1 cellular context compared by ENCODE assay signal in genomic region chr17:56786989-56787482, GRCh38.
TF ChIP-seq lines count a peak whose summit lies in the region.

No MANE protein-coding gene starts in this region.

TF ChIP-seq in GM12878, 131 proteins besides CTCF, POLR2A, EP300 and RAD21 (continued from another document and continues in another):
- TF ChIP-seq, protein P1, sequence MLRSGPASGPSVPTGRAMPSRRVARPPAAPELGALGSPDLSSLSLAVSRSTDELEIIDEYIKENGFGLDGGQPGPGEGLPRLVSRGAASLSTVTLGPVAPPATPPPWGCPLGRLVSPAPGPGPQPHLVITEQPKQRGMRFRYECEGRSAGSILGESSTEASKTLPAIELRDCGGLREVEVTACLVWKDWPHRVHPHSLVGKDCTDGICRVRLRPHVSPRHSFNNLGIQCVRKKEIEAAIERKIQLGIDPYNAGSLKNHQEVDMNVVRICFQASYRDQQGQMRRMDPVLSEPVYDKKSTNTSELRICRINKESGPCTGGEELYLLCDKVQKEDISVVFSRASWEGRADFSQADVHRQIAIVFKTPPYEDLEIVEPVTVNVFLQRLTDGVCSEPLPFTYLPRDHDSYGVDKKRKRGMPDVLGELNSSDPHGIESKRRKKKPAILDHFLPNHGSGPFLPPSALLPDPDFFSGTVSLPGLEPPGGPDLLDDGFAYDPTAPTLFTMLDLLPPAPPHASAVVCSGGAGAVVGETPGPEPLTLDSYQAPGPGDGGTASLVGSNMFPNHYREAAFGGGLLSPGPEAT (IDR thresholded peaks at IDR 0.05; ENCODE audit: low read depth): peak; percentile 63; the same call in 1 of the 2 replicates
- no peak for TF ChIP-seq SP1 (IDR thresholded peaks at IDR 0.05; ENCODE audit: low read depth, low read length)
- TF ChIP-seq ASH2L (IDR thresholded peaks at IDR 0.05; ENCODE audit: borderline replicate concordance, low read depth): no peak
- no peak for TF ChIP-seq PAX8 (IDR thresholded peaks at IDR 0.05)
- TF ChIP-seq KLF5 (IDR thresholded peaks at IDR 0.05; ENCODE audit: partially characterized antibody): no peak
- TF ChIP-seq, protein P2, sequence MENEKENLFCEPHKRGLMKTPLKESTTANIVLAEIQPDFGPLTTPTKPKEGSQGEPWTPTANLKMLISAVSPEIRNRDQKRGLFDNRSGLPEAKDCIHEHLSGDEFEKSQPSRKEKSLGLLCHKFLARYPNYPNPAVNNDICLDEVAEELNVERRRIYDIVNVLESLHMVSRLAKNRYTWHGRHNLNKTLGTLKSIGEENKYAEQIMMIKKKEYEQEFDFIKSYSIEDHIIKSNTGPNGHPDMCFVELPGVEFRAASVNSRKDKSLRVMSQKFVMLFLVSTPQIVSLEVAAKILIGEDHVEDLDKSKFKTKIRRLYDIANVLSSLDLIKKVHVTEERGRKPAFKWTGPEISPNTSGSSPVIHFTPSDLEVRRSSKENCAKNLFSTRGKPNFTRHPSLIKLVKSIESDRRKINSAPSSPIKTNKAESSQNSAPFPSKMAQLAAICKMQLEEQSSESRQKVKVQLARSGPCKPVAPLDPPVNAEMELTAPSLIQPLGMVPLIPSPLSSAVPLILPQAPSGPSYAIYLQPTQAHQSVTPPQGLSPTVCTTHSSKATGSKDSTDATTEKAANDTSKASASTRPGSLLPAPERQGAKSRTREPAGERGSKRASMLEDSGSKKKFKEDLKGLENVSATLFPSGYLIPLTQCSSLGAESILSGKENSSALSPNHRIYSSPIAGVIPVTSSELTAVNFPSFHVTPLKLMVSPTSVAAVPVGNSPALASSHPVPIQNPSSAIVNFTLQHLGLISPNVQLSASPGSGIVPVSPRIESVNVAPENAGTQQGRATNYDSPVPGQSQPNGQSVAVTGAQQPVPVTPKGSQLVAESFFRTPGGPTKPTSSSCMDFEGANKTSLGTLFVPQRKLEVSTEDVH (IDR thresholded peaks at IDR 0.05; ENCODE audit: low read depth, partially characterized antibody): no peak
- no peak for TF ChIP-seq HDAC6 (IDR thresholded peaks at IDR 0.05; ENCODE audit: unreplicated experiment)
- TF ChIP-seq MTA2 (IDR thresholded peaks at IDR 0.05; ENCODE audit: low read depth): peak; percentile 85; the same call in 1 of the 2 replicates
- no peak for TF ChIP-seq SMC3 (IDR thresholded peaks at IDR 0.05; ENCODE audit: borderline replicate concordance, low read length)
- TF ChIP-seq GATAD2B (conservative IDR thresholded peaks at IDR 0.05; ENCODE audit: low read depth): no peak
- TF ChIP-seq, protein P3, sequence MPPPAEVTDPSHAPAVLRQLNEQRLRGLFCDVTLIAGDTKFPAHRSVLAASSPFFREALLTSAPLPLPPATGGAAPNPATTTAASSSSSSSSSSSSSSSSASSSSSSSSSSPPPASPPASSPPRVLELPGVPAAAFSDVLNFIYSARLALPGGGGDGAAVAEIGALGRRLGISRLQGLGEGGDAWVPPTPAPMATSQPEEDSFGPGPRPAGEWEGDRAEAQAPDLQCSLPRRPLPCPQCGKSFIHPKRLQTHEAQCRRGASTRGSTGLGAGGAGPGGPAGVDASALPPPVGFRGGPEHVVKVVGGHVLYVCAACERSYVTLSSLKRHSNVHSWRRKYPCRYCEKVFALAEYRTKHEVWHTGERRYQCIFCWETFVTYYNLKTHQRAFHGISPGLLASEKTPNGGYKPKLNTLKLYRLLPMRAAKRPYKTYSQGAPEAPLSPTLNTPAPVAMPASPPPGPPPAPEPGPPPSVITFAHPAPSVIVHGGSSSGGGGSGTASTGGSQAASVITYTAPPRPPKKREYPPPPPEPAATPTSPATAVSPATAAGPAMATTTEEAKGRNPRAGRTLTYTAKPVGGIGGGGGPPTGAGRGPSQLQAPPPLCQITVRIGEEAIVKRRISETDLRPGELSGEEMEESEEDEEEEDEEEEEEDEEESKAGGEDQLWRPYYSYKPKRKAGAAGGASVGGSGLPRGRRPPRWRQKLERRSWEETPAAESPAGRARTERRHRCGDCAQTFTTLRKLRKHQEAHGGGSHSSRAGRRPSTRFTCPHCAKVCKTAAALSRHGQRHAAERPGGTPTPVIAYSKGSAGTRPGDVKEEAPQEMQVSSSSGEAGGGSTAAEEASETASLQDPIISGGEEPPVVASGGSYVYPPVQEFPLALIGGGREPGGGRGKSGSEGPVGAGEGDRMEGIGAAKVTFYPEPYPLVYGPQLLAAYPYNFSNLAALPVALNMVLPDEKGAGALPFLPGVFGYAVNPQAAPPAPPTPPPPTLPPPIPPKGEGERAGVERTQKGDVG (CRISPR knock-in tag; IDR thresholded peaks at IDR 0.05): no peak
- TF ChIP-seq ZSCAN29 (IDR thresholded peaks at IDR 0.05): no peak
- TF ChIP-seq JUNB (IDR thresholded peaks at IDR 0.05): no peak
- TF ChIP-seq USF1 (IDR thresholded peaks at IDR 0.05; ENCODE audit: borderline replicate concordance, extremely low read length, insufficient read depth, low read depth, low read length): no peak
- TF ChIP-seq, protein P4, sequence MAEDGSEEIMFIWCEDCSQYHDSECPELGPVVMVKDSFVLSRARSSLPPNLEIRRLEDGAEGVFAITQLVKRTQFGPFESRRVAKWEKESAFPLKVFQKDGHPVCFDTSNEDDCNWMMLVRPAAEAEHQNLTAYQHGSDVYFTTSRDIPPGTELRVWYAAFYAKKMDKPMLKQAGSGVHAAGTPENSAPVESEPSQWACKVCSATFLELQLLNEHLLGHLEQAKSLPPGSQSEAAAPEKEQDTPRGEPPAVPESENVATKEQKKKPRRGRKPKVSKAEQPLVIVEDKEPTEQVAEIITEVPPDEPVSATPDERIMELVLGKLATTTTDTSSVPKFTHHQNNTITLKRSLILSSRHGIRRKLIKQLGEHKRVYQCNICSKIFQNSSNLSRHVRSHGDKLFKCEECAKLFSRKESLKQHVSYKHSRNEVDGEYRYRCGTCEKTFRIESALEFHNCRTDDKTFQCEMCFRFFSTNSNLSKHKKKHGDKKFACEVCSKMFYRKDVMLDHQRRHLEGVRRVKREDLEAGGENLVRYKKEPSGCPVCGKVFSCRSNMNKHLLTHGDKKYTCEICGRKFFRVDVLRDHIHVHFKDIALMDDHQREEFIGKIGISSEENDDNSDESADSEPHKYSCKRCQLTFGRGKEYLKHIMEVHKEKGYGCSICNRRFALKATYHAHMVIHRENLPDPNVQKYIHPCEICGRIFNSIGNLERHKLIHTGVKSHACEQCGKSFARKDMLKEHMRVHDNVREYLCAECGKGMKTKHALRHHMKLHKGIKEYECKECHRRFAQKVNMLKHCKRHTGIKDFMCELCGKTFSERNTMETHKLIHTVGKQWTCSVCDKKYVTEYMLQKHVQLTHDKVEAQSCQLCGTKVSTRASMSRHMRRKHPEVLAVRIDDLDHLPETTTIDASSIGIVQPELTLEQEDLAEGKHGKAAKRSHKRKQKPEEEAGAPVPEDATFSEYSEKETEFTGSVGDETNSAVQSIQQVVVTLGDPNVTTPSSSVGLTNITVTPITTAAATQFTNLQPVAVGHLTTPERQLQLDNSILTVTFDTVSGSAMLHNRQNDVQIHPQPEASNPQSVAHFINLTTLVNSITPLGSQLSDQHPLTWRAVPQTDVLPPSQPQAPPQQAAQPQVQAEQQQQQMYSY (CRISPR knock-in tag; IDR thresholded peaks at IDR 0.05): no peak
- TF ChIP-seq ATF2 (IDR thresholded peaks at IDR 0.05; ENCODE audit: low read length): peak; percentile 58; the same call in 1 of the 2 replicates
- TF ChIP-seq TCF12 (IDR thresholded peaks at IDR 0.05; ENCODE audit: low read depth, low read length): no peak
- peak; percentile 64 for TF ChIP-seq ATF7 (IDR thresholded peaks at IDR 0.05; ENCODE audit: low read depth)
- no peak for TF ChIP-seq RCOR1 (conservative IDR thresholded peaks at IDR 0.05; ENCODE audit: low read depth, low read length)
- no peak for TF ChIP-seq CUX1 (IDR thresholded peaks at IDR 0.05; ENCODE audit: insufficient replicate concordance, low read depth, low read length)
- no peak for TF ChIP-seq MTA3 (IDR thresholded peaks at IDR 0.05; ENCODE audit: borderline replicate concordance, low read length)
- no peak for TF ChIP-seq SMAD5 (IDR thresholded peaks at IDR 0.05; ENCODE audit: low read depth)
- TF ChIP-seq ZBTB40 (IDR thresholded peaks at IDR 0.05; ENCODE audit: borderline replicate concordance): no peak
- TF ChIP-seq HCFC1 (IDR thresholded peaks at IDR 0.05; ENCODE audit: low read length): no peak
- TF ChIP-seq TCF7 (IDR thresholded peaks at IDR 0.05; ENCODE audit: borderline replicate concordance): no peak
- TF ChIP-seq RELA (IDR thresholded peaks at IDR 0.05; ENCODE audit: borderline replicate concordance, partially characterized antibody): no peak
- no peak for TF ChIP-seq SUZ12 (IDR thresholded peaks at IDR 0.05; ENCODE audit: unreplicated experiment)
- no peak for TF ChIP-seq JUND (IDR thresholded peaks at IDR 0.05; ENCODE audit: low read depth, low read length)
